14 cellular contexts compared by ENCODE assay signal in the genomic region with DNA sequence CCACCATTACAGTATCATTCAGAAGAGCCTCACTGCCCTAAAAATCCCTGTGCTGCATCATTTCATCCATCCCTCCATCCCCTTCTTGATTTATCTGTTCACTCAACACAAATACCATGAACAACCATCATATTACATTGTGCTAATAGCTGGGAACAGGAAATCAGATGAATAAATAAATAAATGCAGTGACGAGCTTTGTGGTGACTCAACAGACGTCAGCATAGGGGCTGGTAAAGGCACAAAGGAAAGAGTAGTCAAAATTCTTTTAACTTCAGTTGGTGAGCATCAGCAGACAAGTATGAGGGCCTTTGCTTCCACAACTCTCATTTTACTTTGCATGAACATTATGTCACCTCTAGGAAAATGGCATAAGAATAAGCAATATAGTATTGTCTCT.
DNase-seq lines count a peak whose midpoint lies in the region; ATAC-seq and TF ChIP-seq lines count a peak whose summit lies in the region.
"Had no signal": no experiment of that assay in that cellular context is flagged by ENCODE, and none has a peak within 500 bp of the region (broad histone marks: within the 10 kb centered on the region; RNA-seq: fewer than 3 reads in every experiment).

No MANE protein-coding gene starts in this region.

- H3K9me3 ChIP-seq in SK-N-SH (no peaks in the 10 kb centered on the region), fibroblast of lung (ENCODE audit: control insufficient read depth, insufficient read depth, low read depth, low read length) (no peaks in the 10 kb centered on the region), skeletal muscle satellite cell (replicated peaks; ENCODE audit: low read length) (no peaks in the 10 kb centered on the region), spleen (no peaks in the 10 kb centered on the region)
- H3K9me3 ChIP-seq: ovary had no signal

- H3K9ac ChIP-seq in SK-N-SH, result no peak overlapping the region; the same call in 1 of the 2 replicates
- H3K9ac ChIP-seq in fibroblast of lung (ENCODE audit: insufficient read depth, low read length), result no peak overlapping the region
- peak overlapping the region; percentile 70 for H3K9ac ChIP-seq in skeletal muscle satellite cell (ENCODE audit: low read depth, low read length)

- no peak for TF ChIP-seq POLR2A in spleen (IDR thresholded peaks at IDR 0.05)

- H3K27me3 ChIP-seq in SK-N-SH (ENCODE audit: insufficient read depth) (no peaks in the 10 kb centered on the region), fibroblast of lung (ENCODE audit: control insufficient read depth, insufficient read depth, low read length) (no peaks in the 10 kb centered on the region), skeletal muscle satellite cell (ENCODE audit: control insufficient read depth, insufficient read depth, low read length) (no peaks in the 10 kb centered on the region), spleen (replicated peaks in 1 of 7) (no peaks in the 10 kb centered on the region)
- H3K27me3 ChIP-seq: ovary had no signal

- H3K4me3 Mint-ChIP-seq in progenitor cell of endocrine pancreas (ENCODE audit: low read depth), result no peak overlapping the region
- H3K4me3 Mint-ChIP-seq: H9, T-cell had no signal

- peaks cover 2 to 28% of the 10 kb centered on the region in 2 experiments; a peak in 2 of 4 replicates for H3K4me1 ChIP-seq in SK-N-SH (ENCODE audit: control insufficient read depth in 1 of 2, insufficient read depth in 2 of 2, low read depth in 1 of 2, low read length in 1 of 2)
- H3K4me1 ChIP-seq in fibroblast of lung (ENCODE audit: control insufficient read depth, extremely low read depth, insufficient read depth, low read length), result peaks cover 13% of the 10 kb centered on the region
- H3K4me1 ChIP-seq in skeletal muscle satellite cell (ENCODE audit: control insufficient read depth, insufficient read depth, low read length), result peaks cover 60% of the 10 kb centered on the region
- H3K4me1 ChIP-seq in spleen, result peaks cover 0 to 4% (median 0%) of the 10 kb centered on the region in 6 donors

- H3K9me2 ChIP-seq in SK-N-SH, result no peaks in the 10 kb centered on the region

- H2AFZ ChIP-seq in SK-N-SH (ENCODE audit: low read depth) (0 out of 2 replicates have a peak overlapping the region, but pooled peaks have one; percentile 20), fibroblast of lung (ENCODE audit: low read length) (no peak overlapping the region)

- no peaks in the 10 kb centered on the region for H3K36me3 ChIP-seq in SK-N-SH (replicated peaks in 1 of 2; ENCODE audit: control insufficient read depth in 1 of 2, insufficient read depth in 2 of 2, low read length in 1 of 2)
- H3K36me3 ChIP-seq in fibroblast of lung (ENCODE audit: control insufficient read depth, insufficient read depth, low read length), result no peaks in the 10 kb centered on the region
- H3K36me3 ChIP-seq in skeletal muscle satellite cell (ENCODE audit: insufficient read depth, low read length), result no peaks in the 10 kb centered on the region
- H3K36me3 ChIP-seq in spleen, result no peaks in the 10 kb centered on the region
- H3K36me3 ChIP-seq: ovary had no signal

- H3K9me3 Mint-ChIP-seq in progenitor cell of endocrine pancreas (ENCODE audit: low read depth), result no peaks in the 10 kb centered on the region

- no peak for TF ChIP-seq EP300 in SK-N-SH (IDR thresholded peaks at IDR 0.05; ENCODE audit: borderline replicate concordance in 1 of 2, low read depth in 1 of 2, low read length in 1 of 2)

- H3K4me2 ChIP-seq in SK-N-SH (no peak overlapping the region), fibroblast of lung (ENCODE audit: extremely low read depth, insufficient read depth, low read length) (no peak overlapping the region), skeletal muscle satellite cell (ENCODE audit: low read length) (no peak overlapping the region)

- H3K4me3 ChIP-seq in SK-N-SH (ENCODE audit: low read depth in 2 of 2, low read length in 1 of 2) (no peak overlapping the region), fibroblast of lung (replicated peaks in 1 of 4; ENCODE audit: control extremely low read depth in 1 of 4, insufficient read depth in 1 of 4, low read depth in 3 of 4, low read length in 4 of 4) (no peak overlapping the region), skeletal muscle satellite cell (ENCODE audit: low read length) (no peak overlapping the region), spleen (no peak overlapping the region)
- H3K4me3 ChIP-seq: ovary had no signal

- H3K36me3 Mint-ChIP-seq in progenitor cell of endocrine pancreas (ENCODE audit: insufficient read depth), result peaks cover 2% of the 10 kb centered on the region
- H3K36me3 Mint-ChIP-seq: T-cell had no signal

- no peak for TF ChIP-seq RAD21 in SK-N-SH (IDR thresholded peaks at IDR 0.05; ENCODE audit: low read length)

- TF ChIP-seq CTCF in SK-N-SH (IDR thresholded peaks at IDR 0.05) (no peak), fibroblast of lung (conservative IDR thresholded peaks at IDR 0.05 in 1 of 2, IDR thresholded peaks at IDR 0.05 in 1 of 2; ENCODE audit: low read depth in 1 of 2, low read length in 2 of 2) (no peak), spleen (IDR thresholded peaks at IDR 0.05 in 8 of 11, conservative IDR thresholded peaks at IDR 0.05 in 3 of 11) (no peak), progenitor cell of endocrine pancreas (IDR thresholded peaks at IDR 0.05; ENCODE audit: unreplicated experiment) (no peak)

- CTCF ChIA-PET in SK-N-SH (lab: Yijun Ruan, JAX), result no interaction called here

- no peak for ATAC-seq in GM21529 (IDR thresholded peaks at IDR 0.05; ENCODE audit: unreplicated experiment)
- ATAC-seq: T-cell had no signal

- POLR2A ChIA-PET in SK-N-SH (lab: Yijun Ruan, JAX), result no interaction called here

- intact Hi-C loops in spleen (cut with DNase I; ENCODE audit: low total_unique reads), result no loop called here

- DNase-seq in GM03348 (ENCODE audit: low spot score) (peak; percentile 41), SK-N-SH (no peak), fibroblast of lung (ENCODE audit: low read depth in 2 of 2) (peak; percentile 96 to 98), spleen (no peak), progenitor cell of endocrine pancreas (ENCODE audit: low spot score, unreplicated experiment) (no peak), COLO829 (ENCODE audit: low spot score) (no peak)
- DNase-seq: activated CD4-positive, alpha-beta T cell treated with anti-CD3 and anti-CD28 coated beads, Interleukin-2, amount 50 U/mL, for 48 hours; activated naive CD4-positive, alpha-beta T cell treated with anti-CD3 and anti-CD28 coated beads, Interleukin-2, amount 50 U/mL, for 16 hours; H9; NCI-H2029 treated with DMSO at 0.1 percent for 48 hours; ovary; T-cell had no signal

- H3K27ac ChIP-seq in SK-N-SH (ENCODE audit: low read depth in 2 of 2, low read length in 1 of 2) (peak overlapping the region in 1 of 2 experiments; percentile 90; a peak in 3 of 4 replicates), fibroblast of lung (ENCODE audit: insufficient read depth, low read length) (peak overlapping the region; percentile 59), spleen (no peak overlapping the region)
- H3K27ac ChIP-seq: ovary had no signal

- H3K27ac Mint-ChIP-seq in progenitor cell of endocrine pancreas, result no peak overlapping the region
- H3K27ac Mint-ChIP-seq: H9, T-cell had no signal

- WGBS in SK-N-SH (ENCODE audit: low lambda C conversion rate), result 26% methylated on average over 2 of the region's 2 CpGs
- 60 to 71% (median 68%) methylated on average over 2 of the region's 2 CpGs for WGBS in spleen, 5 donors

- no peaks in the 10 kb centered on the region for H3K27me3 Mint-ChIP-seq in progenitor cell of endocrine pancreas

- H3K79me2 ChIP-seq in SK-N-SH (ENCODE audit: insufficient read depth) (no peaks in the 10 kb centered on the region), fibroblast of lung (ENCODE audit: control insufficient read depth, insufficient read depth, low read length) (no peaks in the 10 kb centered on the region)

- H3K4me1 Mint-ChIP-seq in progenitor cell of endocrine pancreas (ENCODE audit: low read depth), result no peaks in the 10 kb centered on the region

- no peaks in the 10 kb centered on the region for H4K20me1 ChIP-seq in SK-N-SH (ENCODE audit: insufficient read depth)
- no peaks in the 10 kb centered on the region for H4K20me1 ChIP-seq in fibroblast of lung (ENCODE audit: control insufficient read depth, extremely low read depth, insufficient read depth, low read length)

- peaks cover 12% of the 10 kb centered on the region for H3F3A ChIP-seq in SK-N-SH (replicated peaks; ENCODE audit: insufficient read depth)

TF ChIP-seq in SK-N-SH, 30 proteins besides CTCF, POLR2A, EP300 and RAD21:
- TF ChIP-seq FOSL2 (IDR thresholded peaks at IDR 0.05; ENCODE audit: borderline replicate concordance, low read depth), result peak; percentile 38; the same call in 1 of the 2 replicates
- TF ChIP-seq FOXM1 (IDR thresholded peaks at IDR 0.05; ENCODE audit: low read depth), result no peak
- TF ChIP-seq TCF12 (IDR thresholded peaks at IDR 0.05), result 0 out of 2 replicates have a peak, but pooled peaks have one; percentile 17
- TF ChIP-seq, protein P1, sequence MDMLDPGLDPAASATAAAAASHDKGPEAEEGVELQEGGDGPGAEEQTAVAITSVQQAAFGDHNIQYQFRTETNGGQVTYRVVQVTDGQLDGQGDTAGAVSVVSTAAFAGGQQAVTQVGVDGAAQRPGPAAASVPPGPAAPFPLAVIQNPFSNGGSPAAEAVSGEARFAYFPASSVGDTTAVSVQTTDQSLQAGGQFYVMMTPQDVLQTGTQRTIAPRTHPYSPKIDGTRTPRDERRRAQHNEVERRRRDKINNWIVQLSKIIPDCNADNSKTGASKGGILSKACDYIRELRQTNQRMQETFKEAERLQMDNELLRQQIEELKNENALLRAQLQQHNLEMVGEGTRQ (IDR thresholded peaks at IDR 0.05; ENCODE audit: borderline replicate concordance, low read depth, low read length), result no peak

Comparison
In these comparisons a context has a peak if more than half of its experiments do, and no peak if none do; other contexts are left out.
1. DNase-seq: peak in GM03348 (single experiment) and fibroblast of lung (2 of 2); none in SK-N-SH (single experiment), spleen (single experiment), progenitor cell of endocrine pancreas (single experiment) and COLO829 (single experiment).